In the genomic region with DNA sequence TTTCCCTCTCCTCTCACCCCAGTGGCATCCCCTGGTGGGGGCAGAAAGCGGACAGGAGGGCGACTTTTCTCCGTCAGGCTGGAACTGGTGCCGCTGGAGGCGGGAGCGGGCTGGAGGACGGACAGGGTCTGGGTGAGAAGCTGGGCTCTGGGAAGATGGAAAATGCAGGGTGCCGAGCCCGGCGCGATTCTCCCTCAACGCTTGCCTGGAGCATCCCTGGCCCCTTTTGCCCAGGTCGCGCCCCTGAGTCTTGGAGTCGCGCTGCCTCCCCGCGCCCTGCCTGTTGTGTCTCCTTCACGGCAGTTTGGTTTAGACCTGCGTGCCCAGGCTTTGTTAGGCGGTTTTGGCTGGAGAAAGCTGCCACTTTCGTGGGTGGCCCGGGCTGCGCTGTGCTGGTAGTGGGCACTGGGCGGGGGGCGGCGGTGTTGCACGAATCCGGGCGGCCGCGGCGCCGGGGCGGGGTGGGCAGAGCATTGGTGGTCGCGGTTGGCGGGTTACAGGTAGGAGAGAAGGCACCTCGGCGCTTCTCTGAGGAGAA, we compare ENCODE assay signal across 9 cellular contexts. TPM values are rescaled to one million over a fixed set of nuclear protein-coding genes. Genes with fewer than 3 reads are reported as not detected.
DNase-seq lines count a peak whose midpoint lies in the region; ATAC-seq and TF ChIP-seq lines count a peak whose summit lies in the region.
"Had no signal": no experiment of that assay in that cellular context is flagged by ENCODE, and none has a peak within 500 bp of the region (broad histone marks: within the 10 kb centered on the region; RNA-seq: fewer than 3 reads in every experiment).

No MANE protein-coding gene starts in this region.

- peaks cover 20% of the 10 kb centered on the region for H3K4me1 Mint-ChIP-seq in type B pancreatic cell (ENCODE audit: unreplicated experiment)
- peaks cover 1% of the 10 kb centered on the region for H3K4me1 Mint-ChIP-seq in activated CD4-positive, alpha-beta memory T cell treated with anti-CD3 and anti-CD28 coated beads, Interleukin-2, amount 10 ng/mL, durations not matched to agents 7 days and 5 days
- H3K4me1 Mint-ChIP-seq: stimulated activated effector memory CD8-positive, alpha-beta T cell treated with anti-CD3 and anti-CD28 coated beads, Interleukin-12 subunit alpha, Interleukin-12 subunit beta, amount 100 ng/mL, for 72 hours had no signal

- H3K27ac ChIP-seq in cingulate gyrus (ENCODE audit: low read depth, low read length) (peak overlapping the region; percentile 83), lung (ENCODE audit: low read depth in 1 of 2, low read length in 1 of 2) (peak overlapping the region in 1 of 2 donors; percentile 18)

- H3K36me3 Mint-ChIP-seq in type B pancreatic cell, result peaks cover 5% of the 10 kb centered on the region
- H3K36me3 Mint-ChIP-seq in activated CD4-positive, alpha-beta memory T cell treated with anti-CD3 and anti-CD28 coated beads, Interleukin-2, amount 10 ng/mL, durations not matched to agents 7 days and 5 days (ENCODE audit: low read depth), result peaks cover 3% of the 10 kb centered on the region
- H3K36me3 Mint-ChIP-seq: stimulated activated effector memory CD8-positive, alpha-beta T cell treated with anti-CD3 and anti-CD28 coated beads, Interleukin-12 subunit alpha, Interleukin-12 subunit beta, amount 100 ng/mL, for 72 hours had no signal

- H3K27me3 ChIP-seq in lung (ENCODE audit: control insufficient read depth, insufficient read depth), result peaks cover 9% of the 10 kb centered on the region

- H3K4me3 Mint-ChIP-seq in type B pancreatic cell, result peak overlapping the region; percentile 99
- no peak overlapping the region for H3K4me3 Mint-ChIP-seq in activated CD4-positive, alpha-beta memory T cell treated with anti-CD3 and anti-CD28 coated beads, Interleukin-2, amount 10 ng/mL, durations not matched to agents 7 days and 5 days
- H3K4me3 Mint-ChIP-seq: stimulated activated effector memory CD8-positive, alpha-beta T cell treated with anti-CD3 and anti-CD28 coated beads, Interleukin-12 subunit alpha, Interleukin-12 subunit beta, amount 100 ng/mL, for 72 hours had no signal

- H3K36me3 ChIP-seq in lung (ENCODE audit: control insufficient read depth in 2 of 2, insufficient read depth in 2 of 2, low read length in 2 of 2), result no peaks in the 10 kb centered on the region

- peak; percentile 23 to 56 for DNase-seq in NCI-H524 (lab: John Stamatoyannopoulos, UW)
- no peak for DNase-seq in NCI-H524 treated with DMSO at 0.1 percent for 48 hours (lab: John Stamatoyannopoulos, UW)
- no peak for DNase-seq in lung (ENCODE audit: low spot score)
- peak; percentile 70 for DNase-seq in type B pancreatic cell (ENCODE audit: extremely low spot score, unreplicated experiment)
- DNase-seq in DMS114 treated with DMSO at 0.1 percent for 48 hours (lab: John Stamatoyannopoulos, UW; ENCODE audit: unreplicated experiment), result no peak
- no peak for DNase-seq in NCI-H187 treated with DMSO at 0.1 percent for 48 hours (lab: John Stamatoyannopoulos, UW)
- DNase-seq in activated CD4-positive, alpha-beta memory T cell treated with anti-CD3 and anti-CD28 coated beads, Interleukin-2, amount 10 ng/mL, durations not matched to agents 7 days and 5 days, result no peak

- POLR2A ChIA-PET in activated CD4-positive, alpha-beta memory T cell treated with anti-CD3 and anti-CD28 coated beads, Interleukin-2, amount 10 ng/mL, durations not matched to agents 7 days and 5 days (lab: Charles Lee), result no interaction called here

- ATAC-seq in lung (ENCODE audit: insufficient read depth, low FRiP score), result no peak
- ATAC-seq: stimulated activated effector memory CD8-positive, alpha-beta T cell treated with anti-CD3 and anti-CD28 coated beads, Interleukin-12 subunit alpha, Interleukin-12 subunit beta, amount 100 ng/mL, for 72 hours had no signal

- H3K9me3 ChIP-seq in lung (ENCODE audit: control insufficient read depth in 2 of 2, insufficient read depth in 1 of 2, low read length in 1 of 2), result peaks cover 0 to 2% of the 10 kb centered on the region in 2 donors

- WGBS in lung, 2 donors, result 1 to 2% methylated on average over 37 to 40 of the region's 40 CpGs

- CTCF ChIA-PET in activated CD4-positive, alpha-beta memory T cell treated with anti-CD3 and anti-CD28 coated beads, Interleukin-2, amount 10 ng/mL, durations not matched to agents 7 days and 5 days (lab: Charles Lee), result no interaction called here

- peak overlapping the region; percentile 51 for H3K4me3 ChIP-seq in lung

- no peak for TF ChIP-seq CTCF in lung (IDR thresholded peaks at IDR 0.05; ENCODE audit: control extremely low read depth, extremely low read depth)
- no peak for TF ChIP-seq CTCF in type B pancreatic cell (conservative IDR thresholded peaks at IDR 0.05)

- peak overlapping the region; percentile 80 for H3K27ac Mint-ChIP-seq in type B pancreatic cell
- H3K27ac Mint-ChIP-seq in activated CD4-positive, alpha-beta memory T cell treated with anti-CD3 and anti-CD28 coated beads, Interleukin-2, amount 10 ng/mL, durations not matched to agents 7 days and 5 days, result no peak overlapping the region
- H3K27ac Mint-ChIP-seq: stimulated activated effector memory CD8-positive, alpha-beta T cell treated with anti-CD3 and anti-CD28 coated beads, Interleukin-12 subunit alpha, Interleukin-12 subunit beta, amount 100 ng/mL, for 72 hours had no signal

- peaks cover 62% of the 10 kb centered on the region for H3K27me3 Mint-ChIP-seq in type B pancreatic cell
- H3K27me3 Mint-ChIP-seq in activated CD4-positive, alpha-beta memory T cell treated with anti-CD3 and anti-CD28 coated beads, Interleukin-2, amount 10 ng/mL, durations not matched to agents 7 days and 5 days, result peaks cover 48% of the 10 kb centered on the region

- H3K4me1 ChIP-seq in lung (ENCODE audit: control insufficient read depth in 2 of 2, insufficient read depth in 2 of 2, low read length in 2 of 2), result peaks cover 0 to 14% of the 10 kb centered on the region in 2 donors

- H3K9me3 Mint-ChIP-seq in type B pancreatic cell, result no peaks in the 10 kb centered on the region
- peaks cover 2% of the 10 kb centered on the region for H3K9me3 Mint-ChIP-seq in activated CD4-positive, alpha-beta memory T cell treated with anti-CD3 and anti-CD28 coated beads, Interleukin-2, amount 10 ng/mL, durations not matched to agents 7 days and 5 days

RNA-seq across cellular contexts. Expression of a gene that starts 2.0 kb away (rescaled TPM):
- total RNA-seq in lung, result 10 to 100 TPM in 1 of 2 donors, 1 to 10 TPM in 1; 5.4 to 59.9 TPM
- polyA plus RNA-seq in lung, result under 1 TPM; 0.39 to 0.47 TPM
- total RNA-seq in type B pancreatic cell (ENCODE audit: low replicate concordance), result 11.3 and 53.5 TPM in 2 replicates
- total RNA-seq in activated CD4-positive, alpha-beta memory T cell treated with anti-CD3 and anti-CD28 coated beads, Interleukin-2, amount 10 ng/mL, durations not matched to agents 7 days and 5 days, result not detected

Comparison
In these comparisons a context has a peak if more than half of its experiments do, and no peak if none do; other contexts are left out.
1. DNase-seq: peak in NCI-H524 (2 of 2) and type B pancreatic cell (single experiment); none in NCI-H524 treated with DMSO at 0.1 percent for 48 hours (single experiment), lung (single experiment), DMS114 treated with DMSO at 0.1 percent for 48 hours (single experiment), NCI-H187 treated with DMSO at 0.1 percent for 48 hours (single experiment) and activated CD4-positive, alpha-beta memory T cell treated with anti-CD3 and anti-CD28 coated beads, Interleukin-2, amount 10 ng/mL, durations not matched to agents 7 days and 5 days (single experiment).
2. RNA of a gene that starts 2.0 kb away (total RNA-seq): 5.4 to 59.9 TPM in lung and 11.3 to 53.5 TPM in type B pancreatic cell; not detected in activated CD4-positive, alpha-beta memory T cell treated with anti-CD3 and anti-CD28 coated beads, Interleukin-2, amount 10 ng/mL, durations not matched to agents 7 days and 5 days; every median in the first group is over 4 times any median in the second.